In genomic region chr2:10308866-10309265, GRCh38 we compare ENCODE assay signal across 21 cellular contexts.
"Had no signal": no experiment of that assay in that cellular context is flagged by ENCODE, and none has a peak within 500 bp of the region (broad histone marks: within the 10 kb centered on the region; RNA-seq: fewer than 3 reads in every experiment).

No MANE protein-coding gene starts in this region.

- H3K9me3 Mint-ChIP-seq: nephron; neural progenitor cell; stimulated activated effector memory CD8-positive, alpha-beta T cell treated with anti-CD3 and anti-CD28 coated beads, Interleukin-12 subunit alpha, Interleukin-12 subunit beta, amount 100 ng/mL, for 72 hours had no signal

- H3K27ac Mint-ChIP-seq: nephron; neural progenitor cell; progenitor cell of endocrine pancreas; stimulated activated effector memory CD8-positive, alpha-beta T cell treated with anti-CD3 and anti-CD28 coated beads, Interleukin-12 subunit alpha, Interleukin-12 subunit beta, amount 100 ng/mL, for 72 hours had no signal

- H3K4me3 Mint-ChIP-seq: nephron; neural progenitor cell; stimulated activated effector memory CD8-positive, alpha-beta T cell treated with anti-CD3 and anti-CD28 coated beads, Interleukin-12 subunit alpha, Interleukin-12 subunit beta, amount 100 ng/mL, for 72 hours had no signal

- H3K36me3 Mint-ChIP-seq: neural progenitor cell had no signal

- ATAC-seq: heart right ventricle; left cardiac atrium; left lung; stimulated activated effector memory CD8-positive, alpha-beta T cell treated with anti-CD3 and anti-CD28 coated beads, Interleukin-12 subunit alpha, Interleukin-12 subunit beta, amount 100 ng/mL, for 72 hours had no signal

- DNase-seq: dermis blood vessel endothelial cell; effector memory CD4-positive, alpha-beta T cell; foreskin melanocyte; glutamatergic neuron; heart right ventricle; hippocampal formation; left cardiac atrium; left lung; mesenchymal stem cell; midbrain; sigmoid colon; stimulated activated CD4-positive, alpha-beta T cell treated with anti-CD3 and anti-CD28 coated beads, Interleukin-2, amount 100 ng/mL, for 24 hours; stimulated activated CD4-positive, alpha-beta T cell treated with anti-CD3 and anti-CD28 coated beads, Interleukin-4, amount 100 ng/mL, for 24 hours; stimulated activated naive CD4-positive, alpha-beta T cell treated with Interleukin-2 at 50 U/mL for 16 hours; stomach; thyroid gland; trophoblast cell had no signal
